ENCODE assay signal across 1 cellular context in genomic region chr11:47176328-47177228, GRCh38.
TF ChIP-seq lines count a peak whose summit lies in the region.

TSS of gene ARFGAP2 (minus strand) at chr11:47176879. CDS start at chr11:47176853, 26 bp downstream.

TF ChIP-seq in HepG2, 621 proteins besides CTCF, POLR2A, EP300 and RAD21 (continued from another document):
- TF ChIP-seq HBP1 (CRISPR knock-in tag; IDR thresholded peaks at IDR 0.05; ENCODE audit: low read depth) = 0 out of 2 replicates have a peak, but pooled peaks have one; percentile 66
- TF ChIP-seq EZH2 (conservative IDR thresholded peaks at IDR 0.05; ENCODE audit: low read depth, low read length) = no peak
- no peak for TF ChIP-seq XRCC5 (optimal IDR thresholded peaks at IDR 0.05; ENCODE audit: low read length)
- TF ChIP-seq ZNF234 (CRISPR knock-in tag; conservative IDR thresholded peaks at IDR 0.05) = no peak
- TF ChIP-seq SNAPC5 (CRISPR knock-in tag; IDR thresholded peaks at IDR 0.05; ENCODE audit: borderline replicate concordance) = peak; percentile 46; the same call in 1 of the 2 replicates
- peak; percentile 67 for TF ChIP-seq ZNF724P (CRISPR knock-in tag; IDR thresholded peaks at IDR 0.05; ENCODE audit: borderline replicate concordance)
- TF ChIP-seq ZNF496 (CRISPR knock-in tag; IDR thresholded peaks at IDR 0.05; ENCODE audit: insufficient replicate concordance) = no peak
- peak; percentile 71 for TF ChIP-seq ZMYM4 (CRISPR knock-in tag; IDR thresholded peaks at IDR 0.05)
- TF ChIP-seq ZNF550 (CRISPR knock-in tag; IDR thresholded peaks at IDR 0.05; ENCODE audit: borderline replicate concordance) = no peak
- no peak; the same call in 1 of the 2 replicates for TF ChIP-seq ZNF280B (CRISPR knock-in tag; IDR thresholded peaks at IDR 0.05; ENCODE audit: borderline replicate concordance)
- TF ChIP-seq ERF (CRISPR knock-in tag; IDR thresholded peaks at IDR 0.05) = peak; percentile 34; the same call in 1 of the 2 replicates
- no peak for TF ChIP-seq HIVEP1 (CRISPR knock-in tag; IDR thresholded peaks at IDR 0.05)
- TF ChIP-seq FLYWCH1 (CRISPR knock-in tag; IDR thresholded peaks at IDR 0.05) = no peak
- TF ChIP-seq ZNF776 (CRISPR knock-in tag; IDR thresholded peaks at IDR 0.05) = no peak; the same call in 1 of the 2 replicates
- peak; percentile 71; the same call in 1 of the 2 replicates for TF ChIP-seq SAFB2 (CRISPR knock-in tag; IDR thresholded peaks at IDR 0.05; ENCODE audit: borderline replicate concordance, low read depth)
- TF ChIP-seq ZFP82 (CRISPR knock-in tag; IDR thresholded peaks at IDR 0.05; ENCODE audit: borderline replicate concordance) = peak; percentile 80; the same call in 1 of the 2 replicates
- peak; percentile 91; the same call in 1 of the 2 replicates for TF ChIP-seq ZNF572 (CRISPR knock-in tag; IDR thresholded peaks at IDR 0.05)
- TF ChIP-seq ZSCAN9 (CRISPR knock-in tag; IDR thresholded peaks at IDR 0.05; ENCODE audit: borderline replicate concordance) = no peak
- TF ChIP-seq ZNF691 (CRISPR knock-in tag; IDR thresholded peaks at IDR 0.05; ENCODE audit: borderline replicate concordance, low read depth) = peak; percentile 82; the same call in 1 of the 2 replicates
- TF ChIP-seq ZNF136 (CRISPR knock-in tag; IDR thresholded peaks at IDR 0.05; ENCODE audit: low read depth) = no peak
- no peak for TF ChIP-seq KAT2B (IDR thresholded peaks at IDR 0.05; ENCODE audit: borderline replicate concordance, low read depth, low read length)
- TF ChIP-seq ZFP90 (CRISPR knock-in tag; IDR thresholded peaks at IDR 0.05; ENCODE audit: borderline replicate concordance) = no peak
- TF ChIP-seq NR1H2 (CRISPR knock-in tag; IDR thresholded peaks at IDR 0.05; ENCODE audit: borderline replicate concordance, low read depth) = no peak
- TF ChIP-seq CENPT (CRISPR knock-in tag; IDR thresholded peaks at IDR 0.05; ENCODE audit: low read depth) = no peak
- TF ChIP-seq ZMYM3 (CRISPR knock-in tag; IDR thresholded peaks at IDR 0.05) = no peak
- TF ChIP-seq ZNF3 (CRISPR knock-in tag; IDR thresholded peaks at IDR 0.05) = no peak
- peak; percentile 68 for TF ChIP-seq KMT2B (CRISPR knock-in tag; IDR thresholded peaks at IDR 0.05)
- no peak for TF ChIP-seq RXRB (CRISPR knock-in tag; IDR thresholded peaks at IDR 0.05; ENCODE audit: borderline replicate concordance)
- TF ChIP-seq ZBTB25 (CRISPR knock-in tag; IDR thresholded peaks at IDR 0.05) = no peak
- TF ChIP-seq SOX5 (CRISPR knock-in tag; IDR thresholded peaks at IDR 0.05; ENCODE audit: borderline replicate concordance) = no peak
- TF ChIP-seq MIER2 (CRISPR knock-in tag; IDR thresholded peaks at IDR 0.05) = no peak
- TF ChIP-seq HDAC1 (CRISPR knock-in tag; IDR thresholded peaks at IDR 0.05) = peak; percentile 84
- no peak for TF ChIP-seq NCOA1 (CRISPR knock-in tag; IDR thresholded peaks at IDR 0.05)
- TF ChIP-seq RBM22 (optimal IDR thresholded peaks at IDR 0.05; ENCODE audit: low read length) = peak; percentile 95
- TF ChIP-seq ZNF282 (IDR thresholded peaks at IDR 0.05; ENCODE audit: partially characterized antibody) = no peak
- TF ChIP-seq HMGXB4 (CRISPR knock-in tag; IDR thresholded peaks at IDR 0.05; ENCODE audit: borderline replicate concordance in 1 of 2, low read depth in 1 of 2) = no peak; a peak in 1 of 4 replicates
- TF ChIP-seq RFX1 (IDR thresholded peaks at IDR 0.05) = no peak
- TF ChIP-seq ZZZ3 (CRISPR knock-in tag; IDR thresholded peaks at IDR 0.05; ENCODE audit: borderline replicate concordance) = peak; percentile 40; the same call in 1 of the 2 replicates
- TF ChIP-seq ZBTB38 (CRISPR knock-in tag; IDR thresholded peaks at IDR 0.05) = 0 out of 2 replicates have a peak, but pooled peaks have one; percentile 16
- TF ChIP-seq ZNF672 (CRISPR knock-in tag; IDR thresholded peaks at IDR 0.05) = no peak
- TF ChIP-seq SOX6 (IDR thresholded peaks at IDR 0.05) = no peak
- TF ChIP-seq SOX6 (CRISPR knock-in tag; IDR thresholded peaks at IDR 0.05) = peak; percentile 38; the same call in 1 of the 2 replicates
- no peak for TF ChIP-seq CERS6 (CRISPR knock-in tag; IDR thresholded peaks at IDR 0.05)
